In the genomic region with DNA sequence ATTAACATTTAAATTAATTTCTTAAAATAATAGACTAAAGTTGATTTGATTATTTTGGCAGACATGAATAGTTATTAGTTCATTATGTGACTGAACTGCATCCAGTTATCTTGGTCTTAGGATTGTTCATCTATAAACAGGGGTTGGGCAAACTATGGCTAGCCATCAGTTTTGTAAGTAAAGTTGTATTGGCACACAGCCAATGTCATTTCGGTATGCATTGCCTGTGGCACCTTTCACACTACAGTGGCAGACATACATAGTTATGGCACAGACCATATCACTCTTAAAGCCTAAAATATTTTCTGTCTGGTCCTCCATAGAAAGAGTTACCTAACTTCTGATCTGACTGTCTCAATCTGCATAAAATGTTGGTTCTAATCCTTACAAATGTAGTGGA, we compare ENCODE assay signal across 33 cellular contexts. TPM values are rescaled to one million over a fixed set of nuclear protein-coding genes. Genes with fewer than 3 reads are reported as not detected.
"Had no signal": no experiment of that assay in that cellular context is flagged by ENCODE, and none has a peak within 500 bp of the region (broad histone marks: within the 10 kb centered on the region; RNA-seq: fewer than 3 reads in every experiment).

No MANE protein-coding gene starts in this region.

- H3K4me3 ChIP-seq: ascending aorta, K562, SJCRH30, SK-N-MC had no signal

- H3K36me3 Mint-ChIP-seq: activated CD8-positive, alpha-beta memory T cell treated with anti-CD3 and anti-CD28 coated beads, Interleukin-2, amount 10 ng/mL, durations not matched to agents 7 days and 5 days; activated naive CD4-positive, alpha-beta T cell treated with anti-CD3 and anti-CD28 coated beads, Interleukin-2, amount 50 U/mL, for 24 hours; activated naive CD8-positive, alpha-beta T cell treated with anti-CD3 and anti-CD28 coated beads, Interleukin-2, amount 10 ng/mL, durations not matched to agents 7 days and 5 days had no signal

- H3K9me3 Mint-ChIP-seq: activated B cell treated with CpG ODN at 0.5 μM for 24 hours; activated CD4-positive, alpha-beta memory T cell treated with anti-CD3 and anti-CD28 coated beads, Interleukin-2, amount 10 ng/mL, durations not matched to agents 7 days and 5 days; activated naive CD4-positive, alpha-beta T cell treated with anti-CD3 and anti-CD28 coated beads, Interleukin-2, amount 50 U/mL, for 24 hours; activated naive CD8-positive, alpha-beta T cell treated with anti-CD3 and anti-CD28 coated beads, Interleukin-2, amount 10 ng/mL, durations not matched to agents 7 days and 5 days had no signal

- H3K27ac Mint-ChIP-seq: activated B cell treated with CpG ODN at 0.5 μM for 24 hours; activated CD4-positive, alpha-beta memory T cell treated with anti-CD3 and anti-CD28 coated beads, Interleukin-2, amount 10 ng/mL, durations not matched to agents 7 days and 5 days; activated CD8-positive, alpha-beta memory T cell treated with anti-CD3 and anti-CD28 coated beads, Interleukin-2, amount 10 ng/mL, durations not matched to agents 7 days and 5 days; activated naive CD4-positive, alpha-beta T cell treated with anti-CD3 and anti-CD28 coated beads, Interleukin-2, amount 50 U/mL, for 24 hours; activated naive CD8-positive, alpha-beta T cell treated with anti-CD3 and anti-CD28 coated beads, Interleukin-2, amount 10 ng/mL, durations not matched to agents 7 days and 5 days had no signal

- H3K27me3 ChIP-seq: ascending aorta, SJCRH30 had no signal

- H3K4me1 Mint-ChIP-seq: activated B cell treated with CpG ODN at 0.5 μM for 24 hours; activated CD4-positive, alpha-beta memory T cell treated with anti-CD3 and anti-CD28 coated beads, Interleukin-2, amount 10 ng/mL, durations not matched to agents 7 days and 5 days; activated CD8-positive, alpha-beta memory T cell treated with anti-CD3 and anti-CD28 coated beads, Interleukin-2, amount 10 ng/mL, durations not matched to agents 7 days and 5 days; activated naive CD4-positive, alpha-beta T cell treated with anti-CD3 and anti-CD28 coated beads, Interleukin-2, amount 50 U/mL, for 24 hours; activated naive CD8-positive, alpha-beta T cell treated with anti-CD3 and anti-CD28 coated beads, Interleukin-2, amount 10 ng/mL, durations not matched to agents 7 days and 5 days had no signal

- H3K4me3 Mint-ChIP-seq: activated B cell treated with CpG ODN at 0.5 μM for 24 hours; activated CD4-positive, alpha-beta memory T cell treated with anti-CD3 and anti-CD28 coated beads, Interleukin-2, amount 10 ng/mL, durations not matched to agents 7 days and 5 days; activated CD8-positive, alpha-beta memory T cell treated with anti-CD3 and anti-CD28 coated beads, Interleukin-2, amount 10 ng/mL, durations not matched to agents 7 days and 5 days; activated naive CD4-positive, alpha-beta T cell treated with anti-CD3 and anti-CD28 coated beads, Interleukin-2, amount 50 U/mL, for 24 hours; activated naive CD8-positive, alpha-beta T cell treated with anti-CD3 and anti-CD28 coated beads, Interleukin-2, amount 10 ng/mL, durations not matched to agents 7 days and 5 days had no signal

- H3K27me3 Mint-ChIP-seq: activated B cell treated with CpG ODN at 0.5 μM for 24 hours; activated CD4-positive, alpha-beta memory T cell treated with anti-CD3 and anti-CD28 coated beads, Interleukin-2, amount 10 ng/mL, durations not matched to agents 7 days and 5 days; activated CD8-positive, alpha-beta memory T cell treated with anti-CD3 and anti-CD28 coated beads, Interleukin-2, amount 10 ng/mL, durations not matched to agents 7 days and 5 days; activated naive CD4-positive, alpha-beta T cell treated with anti-CD3 and anti-CD28 coated beads, Interleukin-2, amount 50 U/mL, for 24 hours; activated naive CD8-positive, alpha-beta T cell treated with anti-CD3 and anti-CD28 coated beads, Interleukin-2, amount 10 ng/mL, durations not matched to agents 7 days and 5 days had no signal

- FAIRE-seq: bronchial epithelial cell, K562, TTC549 had no signal

- DNase-seq: activated B cell treated with CpG ODN at 0.5 μM for 24 hours; activated CD4-positive, alpha-beta memory T cell treated with anti-CD3 and anti-CD28 coated beads, Interleukin-2, amount 10 ng/mL, durations not matched to agents 7 days and 5 days; activated CD4-positive, alpha-beta T cell treated with anti-CD3 and anti-CD28 coated beads for 48 hours; activated CD4-positive, CD25-positive, alpha-beta regulatory T cell treated with anti-CD3 and anti-CD28 coated beads, Interleukin-2, amount 50 U/mL, for 72 hours; activated CD8-positive, alpha-beta memory T cell treated with anti-CD3 and anti-CD28 coated beads for 24 hours; activated CD8-positive, alpha-beta memory T cell treated with anti-CD3 and anti-CD28 coated beads, Interleukin-2, amount 10 ng/mL, durations not matched to agents 7 days and 5 days; activated CD8-positive, alpha-beta memory T cell treated with anti-CD3 and anti-CD28 coated beads, Interleukin-2, amount 50 U/mL, for 48 hours; activated effector memory CD4-positive, alpha-beta T cell treated with Interleukin-2 at 50 U/mL for 16 hours; activated naive CD8-positive, alpha-beta T cell treated with anti-CD3 and anti-CD28 coated beads, Interleukin-2, amount 10 ng/mL, durations not matched to agents 7 days and 5 days; activated T-cell treated with anti-CD3 and anti-CD28 coated beads, Interleukin-2, amount 50 U/mL, for 48 hours; amygdala; caudate nucleus; cerebellar nuclear complex; cortex of kidney; NCI-H1092 treated with DMSO at 0.1 percent for 48 hours; NCI-H1436; NCI-H187; NCI-H2029 treated with DMSO at 0.1 percent for 48 hours; NCI-H2227 treated with DMSO at 0.1 percent for 48 hours; NCI-H524 treated with DMSO at 0.1 percent for 48 hours; NCI-H82; SHP77; T1000 had no signal

- H3K9me3 ChIP-seq: ascending aorta, SJCRH30 had no signal

- H3K36me3 ChIP-seq: ascending aorta, SJCRH30 had no signal

- H3K27ac ChIP-seq: ascending aorta, SJCRH30, SK-N-MC had no signal

RNA-seq across cellular contexts. Expression of gene ADGRL2, which starts 27.2 kb away (rescaled TPM):
- total RNA-seq: activated B cell treated with CpG ODN at 0.5 μM for 24 hours; activated CD4-positive, alpha-beta memory T cell treated with anti-CD3 and anti-CD28 coated beads, Interleukin-2, amount 10 ng/mL, durations not matched to agents 7 days and 5 days; activated naive CD8-positive, alpha-beta T cell treated with anti-CD3 and anti-CD28 coated beads, Interleukin-2, amount 10 ng/mL, durations not matched to agents 7 days and 5 days; RPMI7951; T-helper 1 cell treated with Interleukin-12 subunit alpha and Interleukin-12 subunit beta and Interleukin-4 antibody, amounts not matched to agents 30 ng/mL and 1 ng/mL, for 36 hours; T-helper 2 cell treated with Interferon-gamma antibody and Interleukin-4, amounts not matched to agents 100 ng/mL and 5 ng/mL, for 36 hours had no signal
